In the genomic region with DNA sequence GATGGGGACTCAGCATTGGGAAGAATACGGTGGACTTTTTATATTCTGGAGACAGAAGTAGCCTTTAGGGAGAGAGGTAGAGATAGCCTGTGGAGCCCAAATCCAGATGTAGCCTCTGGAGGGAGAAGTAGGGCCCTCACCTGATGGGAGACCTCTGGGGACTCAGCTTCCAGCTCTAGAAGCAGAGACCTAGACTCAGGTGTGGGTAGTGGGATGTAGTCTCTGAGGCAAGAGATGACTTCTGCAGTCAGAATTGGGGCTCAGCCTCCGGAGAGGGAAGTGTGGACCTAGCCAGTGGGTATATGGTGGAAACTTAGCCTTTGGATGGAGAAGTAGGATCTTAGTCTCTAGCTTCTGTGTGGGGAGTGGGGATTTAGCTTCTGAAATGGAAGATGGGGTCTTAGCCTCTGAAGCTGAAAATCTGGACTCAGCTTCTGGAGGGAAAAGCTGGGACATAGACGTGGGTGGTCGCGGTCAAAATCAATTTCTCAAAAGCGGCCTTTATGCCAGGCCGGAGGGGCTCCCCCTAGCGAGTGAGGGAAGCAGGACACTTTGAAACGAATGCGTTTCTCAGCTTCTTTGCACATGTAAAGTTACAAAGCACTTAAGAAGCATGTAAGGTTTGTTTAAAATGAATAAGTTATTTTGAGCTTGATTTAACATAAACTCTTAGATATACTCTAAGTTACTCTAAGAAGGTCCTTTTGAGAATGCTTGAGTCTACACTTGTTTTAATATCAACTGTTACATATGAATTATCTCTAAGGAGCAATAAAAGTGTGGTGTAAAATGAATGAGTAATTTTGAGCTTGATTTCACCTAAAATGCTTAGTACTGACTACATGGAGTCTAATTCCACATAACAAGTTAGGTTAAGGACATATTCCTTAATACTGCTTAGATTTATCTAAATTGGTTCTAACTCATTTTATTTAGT, we compare ENCODE assay signal across 8 cellular contexts. TPM values are rescaled to one million over a fixed set of nuclear protein-coding genes. Genes with fewer than 3 reads are reported as not detected.
DNase-seq lines count a peak whose midpoint lies in the region; ATAC-seq, FAIRE-seq and TF ChIP-seq lines count a peak whose summit lies in the region.

No MANE protein-coding gene starts in this region.

- no peaks in the 10 kb centered on the region for H3K9me2 ChIP-seq in PC-9 (ENCODE audit: insufficient read depth)

- peak; percentile 26 for FAIRE-seq in GM19239 (lab: Jason Lieb, UNC)

- no peak overlapping the region for H3K4me3 ChIP-seq in PC-9

- no peak overlapping the region for H3K27ac Mint-ChIP-seq in activated naive CD4-positive, alpha-beta T cell treated with anti-CD3 and anti-CD28 coated beads, Interleukin-2, amount 10 ng/mL, durations not matched to agents 7 days and 5 days

- H2AFZ ChIP-seq in PC-9 = no peak overlapping the region

- H3K9me3 ChIP-seq in PC-9 (ENCODE audit: insufficient read depth, low read depth) = no peaks in the 10 kb centered on the region

- ATAC-seq in left ventricle myocardium superior (no peak), HG02885 (IDR thresholded peaks at IDR 0.05; ENCODE audit: poor library complexity, unreplicated experiment) (no peak)

- DNase-seq in AG20443 (ENCODE audit: low spot score) (peak; percentile 62), GM19239 (ENCODE audit: insufficient read length, low spot score) (no peak), PC-9 (no peak), left ventricle myocardium superior (peak; percentile 50), HPDE6-E6E7 (ENCODE audit: extremely low spot score) (no peak)
- peak; percentile 68 for DNase-seq in activated naive CD4-positive, alpha-beta T cell treated with anti-CD3 and anti-CD28 coated beads, Interleukin-2, amount 10 ng/mL, durations not matched to agents 7 days and 5 days
- DNase-seq in stimulated activated CD4-positive, alpha-beta T cell treated with anti-CD3 and anti-CD28 coated beads, Interleukin-12 subunit alpha, Interleukin-12 subunit beta, amount 100 ng/mL, for 4 hours = peak; percentile 49

- intact Hi-C loops in PC-9 (cut with micrococcal nuclease; ENCODE audit: unreplicated experiment) (no loop called here), left ventricle myocardium superior (cut with micrococcal nuclease) (no loop called here)

- no peaks in the 10 kb centered on the region for H3F3A ChIP-seq in PC-9 (ENCODE audit: insufficient read depth, low read depth)

- POLR2A ChIA-PET in PC-9 (lab: Charles Lee; ENCODE audit: unreplicated experiment) = interaction anchor here (0.6 to 0.8 kb wide), 4 partner anchors 27 to 140 kb away, joined by 3 to 9 read pairs (median 4); no protein-coding TSS in a partner anchor

- H3K36me3 Mint-ChIP-seq in activated naive CD4-positive, alpha-beta T cell treated with anti-CD3 and anti-CD28 coated beads, Interleukin-2, amount 10 ng/mL, durations not matched to agents 7 days and 5 days = no peaks in the 10 kb centered on the region

- H3K27me3 ChIP-seq in PC-9 (ENCODE audit: insufficient read depth, low read depth) = no peaks in the 10 kb centered on the region

- CTCF ChIA-PET in PC-9 (lab: Charles Lee) = interaction anchor here (0.7 to 1.4 kb wide), 4 partner anchors 14 to 604 kb away, joined by 3 to 4 read pairs (median 3); partner anchors contain the start of gene SNRPB
- CTCF ChIA-PET in activated naive CD4-positive, alpha-beta T cell treated with anti-CD3 and anti-CD28 coated beads, Interleukin-2, amount 10 ng/mL, durations not matched to agents 7 days and 5 days (lab: Charles Lee) = interaction anchor here (0.6 to 5.6 kb wide), 25 partner anchors 9 to 871 kb away, joined by 3 to 82 read pairs (median 3); partner anchors contain the start of genes SNRPB and ZNF343

- H3K27me3 Mint-ChIP-seq in activated naive CD4-positive, alpha-beta T cell treated with anti-CD3 and anti-CD28 coated beads, Interleukin-2, amount 10 ng/mL, durations not matched to agents 7 days and 5 days = peaks cover 35% of the 10 kb centered on the region

- BruUV-seq in PC-9 (replicated peaks; lab: Mats Ljungman, UMichigan) = no TSS peak

- H3K4me1 Mint-ChIP-seq in activated naive CD4-positive, alpha-beta T cell treated with anti-CD3 and anti-CD28 coated beads, Interleukin-2, amount 10 ng/mL, durations not matched to agents 7 days and 5 days = peaks cover 25% of the 10 kb centered on the region

- no peak overlapping the region for H3K4me3 Mint-ChIP-seq in activated naive CD4-positive, alpha-beta T cell treated with anti-CD3 and anti-CD28 coated beads, Interleukin-2, amount 10 ng/mL, durations not matched to agents 7 days and 5 days

- no peaks in the 10 kb centered on the region for H3K79me2 ChIP-seq in PC-9 (ENCODE audit: low read depth)

- peak; percentile 66 for TF ChIP-seq CTCF in PC-9 (conservative IDR thresholded peaks at IDR 0.05)

- H3K36me3 ChIP-seq in PC-9 (ENCODE audit: low read depth) = no peaks in the 10 kb centered on the region

- no peaks in the 10 kb centered on the region for H4K20me1 ChIP-seq in PC-9 (ENCODE audit: insufficient read depth)

- H3K4me2 ChIP-seq in PC-9 = no peak overlapping the region

- no peaks in the 10 kb centered on the region for H3K9me3 Mint-ChIP-seq in activated naive CD4-positive, alpha-beta T cell treated with anti-CD3 and anti-CD28 coated beads, Interleukin-2, amount 10 ng/mL, durations not matched to agents 7 days and 5 days

- no peak overlapping the region for H3K27ac ChIP-seq in PC-9

- no peaks in the 10 kb centered on the region for H3K4me1 ChIP-seq in PC-9 (replicated peaks; ENCODE audit: insufficient read depth)

RNA-seq across cellular contexts. Expression of gene ZNF343, which starts 12.9 kb away (rescaled TPM):
- total RNA-seq in PC-9 (2021) = 10.0 and 11.9 TPM in 2 replicates
- 5.8 TPM for total RNA-seq in left ventricle myocardium superior

RNA-seq across cellular contexts. Expression of gene TMC2, which starts 14.7 kb away (rescaled TPM):
- total RNA-seq in PC-9 (2021) = not detected in 2 replicates
- total RNA-seq in left ventricle myocardium superior = 0.10 TPM

RNA-seq across cellular contexts. Expression of gene SNRPB, which starts 51.0 kb away (rescaled TPM):
- total RNA-seq in PC-9 (2021) (310 and 349 TPM in 2 replicates), left ventricle myocardium superior (51.3 TPM)

Comparison
In these comparisons a context has a peak if more than half of its experiments do, and no peak if none do; other contexts are left out.
1. DNase-seq: peak in AG20443 (single experiment), activated naive CD4-positive, alpha-beta T cell treated with anti-CD3 and anti-CD28 coated beads, Interleukin-2, amount 10 ng/mL, durations not matched to agents 7 days and 5 days (single experiment), left ventricle myocardium superior (single experiment) and stimulated activated CD4-positive, alpha-beta T cell treated with anti-CD3 and anti-CD28 coated beads, Interleukin-12 subunit alpha, Interleukin-12 subunit beta, amount 100 ng/mL, for 4 hours (single experiment); none in GM19239 (single experiment), PC-9 (0 of 2) and HPDE6-E6E7 (single experiment).